Comparison of ENCODE assay signal across 29 cellular contexts in the genomic region with DNA sequence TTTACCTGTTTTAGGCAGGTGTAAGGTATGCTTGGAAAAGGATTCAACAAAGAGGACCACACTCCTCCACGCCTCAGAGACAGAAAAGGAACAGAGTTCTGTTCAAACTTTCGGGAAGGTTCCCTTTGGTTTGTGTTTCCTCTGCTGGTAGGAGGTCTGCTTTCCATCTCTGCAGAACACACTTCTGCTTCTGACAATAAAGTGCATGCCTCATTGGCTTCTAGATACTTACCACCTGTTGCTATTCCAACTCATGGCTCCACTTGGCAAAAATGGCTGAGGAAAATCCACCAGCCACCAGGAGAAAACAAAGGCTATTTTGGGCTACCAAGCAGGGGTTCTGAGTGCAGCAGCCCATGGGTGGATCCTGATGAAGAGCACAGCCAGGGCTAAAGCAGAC.
"Had no signal": no experiment of that assay in that cellular context is flagged by ENCODE, and none has a peak within 500 bp of the region (broad histone marks: within the 10 kb centered on the region; RNA-seq: fewer than 3 reads in every experiment).

No MANE protein-coding gene starts in this region.

- H3K4me3 Mint-ChIP-seq: memory B cell; naive thymus-derived CD4-positive, alpha-beta T cell; nephron; neural progenitor cell; stimulated activated effector memory CD8-positive, alpha-beta T cell treated with anti-CD3 and anti-CD28 coated beads, Interleukin-12 subunit alpha, Interleukin-12 subunit beta, amount 100 ng/mL, for 72 hours had no signal

- DNase-seq: dermis blood vessel endothelial cell; effector memory CD4-positive, alpha-beta T cell; foreskin keratinocyte; heart left ventricle; left cardiac atrium; left ventricle myocardium superior; lower lobe of right lung; naive thymus-derived CD4-positive, alpha-beta T cell; stimulated activated CD4-positive, alpha-beta T cell treated with anti-CD3 and anti-CD28 coated beads, Interleukin-12 subunit alpha, Interleukin-12 subunit beta, amount 100 ng/mL, for 4 hours; stimulated activated CD4-positive, alpha-beta T cell treated with anti-CD3 and anti-CD28 coated beads, Interleukin-1b, Interleukin-23, amount 100 ng/mL, for 48 hours; stimulated activated CD4-positive, alpha-beta T cell treated with anti-CD3 and anti-CD28 coated beads, Interleukin-4, amount 100 ng/mL, for 1 hour; stimulated activated naive CD4-positive, alpha-beta T cell treated with Interleukin-2 at 50 U/mL for 16 hours; stomach; thyroid gland; trophoblast cell had no signal

- FAIRE-seq: endothelial cell of umbilical vein, islet of Langerhans had no signal

- H3K4me2 ChIP-seq: hepatocyte, neural progenitor cell, smooth muscle cell had no signal

- H3K27ac Mint-ChIP-seq: memory B cell; naive thymus-derived CD4-positive, alpha-beta T cell; nephron; neural progenitor cell; stimulated activated effector memory CD8-positive, alpha-beta T cell treated with anti-CD3 and anti-CD28 coated beads, Interleukin-12 subunit alpha, Interleukin-12 subunit beta, amount 100 ng/mL, for 72 hours had no signal

- ATAC-seq: foreskin keratinocyte; gastroesophageal sphincter; heart left ventricle; left cardiac atrium; left ventricle myocardium superior; lower lobe of right lung; naive thymus-derived CD4-positive, alpha-beta T cell; sciatic nerve; stimulated activated effector memory CD8-positive, alpha-beta T cell treated with anti-CD3 and anti-CD28 coated beads, Interleukin-12 subunit alpha, Interleukin-12 subunit beta, amount 100 ng/mL, for 72 hours had no signal

- H3K27me3 ChIP-seq: esophagus muscularis mucosa, gastroesophageal sphincter, heart left ventricle, right atrium auricular region, thyroid gland had no signal

- H3K4me3 ChIP-seq: coronary artery, esophagus muscularis mucosa, gastroesophageal sphincter, heart left ventricle, hepatocyte, lower lobe of right lung, neural progenitor cell, prostate gland, right atrium auricular region, smooth muscle cell, stomach, thyroid gland had no signal

- H3K27ac ChIP-seq: coronary artery, esophagus muscularis mucosa, foreskin keratinocyte, gastroesophageal sphincter, heart left ventricle, hepatocyte, lower lobe of right lung, neural progenitor cell, prostate gland, right atrium auricular region, stomach, thyroid gland had no signal

- H3K9me3 ChIP-seq: esophagus muscularis mucosa, gastroesophageal sphincter, heart left ventricle, lower lobe of right lung, prostate gland, right atrium auricular region, stomach, thyroid gland had no signal

- H3K4me1 ChIP-seq: esophagus muscularis mucosa, foreskin keratinocyte, gastroesophageal sphincter, lower lobe of right lung, neural progenitor cell, prostate gland, right atrium auricular region, stomach, thyroid gland had no signal

- H3K79me2 ChIP-seq: hepatocyte had no signal

- H2AFZ ChIP-seq: hepatocyte, neural progenitor cell had no signal

- H3K36me3 Mint-ChIP-seq: neural progenitor cell; stimulated activated effector memory CD8-positive, alpha-beta T cell treated with anti-CD3 and anti-CD28 coated beads, Interleukin-12 subunit alpha, Interleukin-12 subunit beta, amount 100 ng/mL, for 72 hours had no signal

- H3K9me3 Mint-ChIP-seq: memory B cell; neural progenitor cell; stimulated activated effector memory CD8-positive, alpha-beta T cell treated with anti-CD3 and anti-CD28 coated beads, Interleukin-12 subunit alpha, Interleukin-12 subunit beta, amount 100 ng/mL, for 72 hours had no signal

- H3K9ac ChIP-seq: neural progenitor cell had no signal

- H3K4me1 Mint-ChIP-seq: memory B cell, neural progenitor cell had no signal

- H3K36me3 ChIP-seq: esophagus muscularis mucosa, gastroesophageal sphincter, heart left ventricle, lower lobe of right lung, neural progenitor cell, prostate gland, right atrium auricular region, stomach, thyroid gland had no signal
